1 cellular context compared by ENCODE assay signal in the genomic region with DNA sequence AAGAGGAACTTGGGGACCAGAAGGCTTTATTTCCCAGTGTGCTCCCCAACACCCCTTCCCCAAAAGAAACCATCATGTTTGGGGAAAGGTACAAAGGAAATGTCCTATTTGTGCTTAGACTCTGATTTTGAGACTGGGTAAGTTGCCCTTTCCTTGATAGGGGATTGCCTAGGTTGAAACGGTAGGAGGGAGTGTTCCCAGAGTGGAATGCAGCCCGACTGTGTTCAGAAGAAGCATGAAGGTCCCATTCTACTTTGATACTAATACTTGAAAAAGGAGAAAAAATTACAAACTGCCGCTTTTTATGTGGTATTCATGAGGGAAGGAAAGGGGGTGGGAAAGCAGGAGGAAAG.
TF ChIP-seq lines count a peak whose summit lies in the region.

No MANE protein-coding gene starts in this region.

TF ChIP-seq in GM12878, 131 proteins besides CTCF, POLR2A, EP300 and RAD21 (continued from another document):
- TF ChIP-seq BHLHE40 (IDR thresholded peaks at IDR 0.05; ENCODE audit: borderline replicate concordance in 1 of 2, low read depth in 2 of 2, low read length in 1 of 2) (peak in 1 of 2 experiments; percentile 18; a peak in 1 of 4 replicates), ATF7 (IDR thresholded peaks at IDR 0.05; ENCODE audit: low read depth) (no peak), DPF2 (IDR thresholded peaks at IDR 0.05) (0 out of 2 replicates have a peak, but pooled peaks have one; percentile 4)
TF ChIP-seq in GM12878: peak in this region for 5.
